Comparison of ENCODE assay signal across 2 cellular contexts in genomic region chr11:111417766-111418435, GRCh38.
TF ChIP-seq lines count a peak whose summit lies in the region.

No MANE protein-coding gene starts in this region.

TF ChIP-seq in HepG2, 621 proteins besides CTCF, POLR2A, EP300 and RAD21 (continued from another document):
- TF ChIP-seq AHDC1 (CRISPR knock-in tag; IDR thresholded peaks at IDR 0.05; ENCODE audit: borderline replicate concordance): no peak
- peak; percentile 23; the same call in 1 of the 2 replicates for TF ChIP-seq TBX2 (CRISPR knock-in tag; IDR thresholded peaks at IDR 0.05; ENCODE audit: borderline replicate concordance)
- 0 out of 2 replicates have a peak, but pooled peaks have one; percentile 39 for TF ChIP-seq ZNF547 (CRISPR knock-in tag; IDR thresholded peaks at IDR 0.05)
- no peak for TF ChIP-seq IKZF1 (IDR thresholded peaks at IDR 0.05)
- no peak for TF ChIP-seq HNRNPUL1 (IDR thresholded peaks at IDR 0.05; ENCODE audit: low read depth, low read length)
- TF ChIP-seq ZSCAN21 (CRISPR knock-in tag; IDR thresholded peaks at IDR 0.05; ENCODE audit: borderline replicate concordance): 0 out of 2 replicates have a peak, but pooled peaks have one; percentile 37
- 0 out of 2 replicates have a peak, but pooled peaks have one; percentile 3 for TF ChIP-seq ZNF710 (CRISPR knock-in tag; IDR thresholded peaks at IDR 0.05; ENCODE audit: borderline replicate concordance)
- TF ChIP-seq ZMYM3 (CRISPR knock-in tag; IDR thresholded peaks at IDR 0.05): peak; percentile 89
- no peak for TF ChIP-seq YEATS4 (CRISPR knock-in tag; IDR thresholded peaks at IDR 0.05; ENCODE audit: borderline replicate concordance)
- no peak for TF ChIP-seq ZFP41 (CRISPR knock-in tag; IDR thresholded peaks at IDR 0.05; ENCODE audit: borderline replicate concordance)
- 0 out of 2 replicates have a peak, but pooled peaks have one; percentile 44 for TF ChIP-seq ZNF280D (CRISPR knock-in tag; IDR thresholded peaks at IDR 0.05)

TF ChIP-seq in WTC11, 78 proteins besides CTCF, POLR2A, EP300 and RAD21 (continued from another document):
- TF ChIP-seq AR (CRISPR knock-in tag; IDR thresholded peaks at IDR 0.05): no peak
- TF ChIP-seq MLX (CRISPR knock-in tag; IDR thresholded peaks at IDR 0.05): no peak
- no peak for TF ChIP-seq IRF1 (CRISPR knock-in tag; IDR thresholded peaks at IDR 0.05)
- no peak for TF ChIP-seq NR1H2 (CRISPR knock-in tag; IDR thresholded peaks at IDR 0.05)
- TF ChIP-seq PRRX2 (CRISPR knock-in tag; IDR thresholded peaks at IDR 0.05): no peak
- no peak for TF ChIP-seq AFF4 (CRISPR knock-in tag; IDR thresholded peaks at IDR 0.05; ENCODE audit: borderline replicate concordance)
- no peak for TF ChIP-seq MXD4 (CRISPR knock-in tag; IDR thresholded peaks at IDR 0.05; ENCODE audit: borderline replicate concordance)
- no peak for TF ChIP-seq ZNF532 (CRISPR knock-in tag; IDR thresholded peaks at IDR 0.05; ENCODE audit: borderline replicate concordance)
- TF ChIP-seq NFE2L1 (CRISPR knock-in tag; IDR thresholded peaks at IDR 0.05): no peak
- no peak for TF ChIP-seq PRDM15 (CRISPR knock-in tag; IDR thresholded peaks at IDR 0.05)
- no peak for TF ChIP-seq NR2C2 (CRISPR knock-in tag; IDR thresholded peaks at IDR 0.05)
- TF ChIP-seq EMX1 (CRISPR knock-in tag; IDR thresholded peaks at IDR 0.05): no peak
- TF ChIP-seq HMGXB4 (CRISPR knock-in tag; IDR thresholded peaks at IDR 0.05): no peak
